ENCODE assay signal across 30 cellular contexts in the genomic region with DNA sequence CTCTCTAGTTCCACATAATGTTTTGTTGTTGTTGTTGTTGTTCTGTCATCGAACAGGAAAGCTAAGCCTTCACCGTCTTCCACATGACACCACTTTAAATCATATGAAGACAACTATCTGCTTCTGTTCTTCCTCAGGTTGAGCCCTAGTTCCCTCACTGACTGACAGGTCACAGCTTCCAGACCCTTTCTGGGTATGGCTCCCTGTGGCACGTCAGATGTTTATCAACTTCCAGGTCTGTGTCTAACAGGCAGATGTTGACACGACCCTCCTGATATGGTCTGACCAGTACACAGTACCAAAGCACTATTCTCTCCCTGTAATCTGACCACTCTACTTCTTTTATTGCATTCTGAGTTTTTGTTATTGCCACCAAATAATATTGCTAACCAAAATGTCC. TPM values are rescaled to one million over a fixed set of nuclear protein-coding genes. Genes with fewer than 3 reads are reported as not detected.
"Had no signal": no experiment of that assay in that cellular context is flagged by ENCODE, and none has a peak within 500 bp of the region (broad histone marks: within the 10 kb centered on the region; RNA-seq: fewer than 3 reads in every experiment).

No MANE protein-coding gene starts in this region.

- H3K27ac Mint-ChIP-seq: activated CD4-positive, alpha-beta T cell treated with anti-CD3 and anti-CD28 coated beads, Interleukin-2, amount 10 ng/mL, durations not matched to agents 24 days and 14 days; activated CD8-positive, alpha-beta T cell treated with anti-CD3 and anti-CD28 coated beads for 36 hours; activated naive CD8-positive, alpha-beta T cell treated with anti-CD3 and anti-CD28 coated beads for 36 hours; activated T-cell treated with anti-CD3 and anti-CD28 coated beads, Interleukin-2, amount 50 U/mL, for 72 hours; activated T-helper 17 cell treated with anti-CD3 and anti-CD28 coated beads, Interleukin-2, amount 50 U/mL, for 72 hours had no signal

- H3K27me3 Mint-ChIP-seq: activated CD8-positive, alpha-beta T cell treated with anti-CD3 and anti-CD28 coated beads for 36 hours; activated naive CD8-positive, alpha-beta T cell treated with anti-CD3 and anti-CD28 coated beads for 36 hours had no signal

- H3K4me3 ChIP-seq: ascending aorta, SJSA1 had no signal

- H3K27me3 ChIP-seq: ascending aorta, SJSA1 had no signal

- H3K4me1 Mint-ChIP-seq: activated CD4-positive, alpha-beta T cell treated with anti-CD3 and anti-CD28 coated beads, Interleukin-2, amount 10 ng/mL, durations not matched to agents 24 days and 14 days; activated T-helper 17 cell treated with anti-CD3 and anti-CD28 coated beads, Interleukin-2, amount 50 U/mL, for 72 hours had no signal

- H3K9me3 Mint-ChIP-seq: activated CD4-positive, alpha-beta T cell treated with anti-CD3 and anti-CD28 coated beads, Interleukin-2, amount 10 ng/mL, durations not matched to agents 24 days and 14 days; activated CD8-positive, alpha-beta T cell treated with anti-CD3 and anti-CD28 coated beads for 36 hours; activated naive CD8-positive, alpha-beta T cell treated with anti-CD3 and anti-CD28 coated beads for 36 hours; activated T-cell treated with anti-CD3 and anti-CD28 coated beads, Interleukin-2, amount 50 U/mL, for 72 hours; activated T-helper 17 cell treated with anti-CD3 and anti-CD28 coated beads, Interleukin-2, amount 50 U/mL, for 72 hours had no signal

- H3K4me3 Mint-ChIP-seq: activated CD4-positive, alpha-beta T cell treated with anti-CD3 and anti-CD28 coated beads, Interleukin-2, amount 10 ng/mL, durations not matched to agents 24 days and 14 days; activated CD8-positive, alpha-beta T cell treated with anti-CD3 and anti-CD28 coated beads for 36 hours; activated naive CD8-positive, alpha-beta T cell treated with anti-CD3 and anti-CD28 coated beads for 36 hours; activated T-cell treated with anti-CD3 and anti-CD28 coated beads, Interleukin-2, amount 50 U/mL, for 72 hours; activated T-helper 17 cell treated with anti-CD3 and anti-CD28 coated beads, Interleukin-2, amount 50 U/mL, for 72 hours had no signal

- H3K36me3 ChIP-seq: ascending aorta, SJSA1, WERI-Rb-1 had no signal

- H3K27ac ChIP-seq: ascending aorta, SJSA1, WERI-Rb-1 had no signal

- H3K4me1 ChIP-seq: ascending aorta had no signal

- H3K9me3 ChIP-seq: ascending aorta, SJSA1 had no signal

- DNase-seq: activated CD4-positive, alpha-beta T cell treated with anti-CD3 and anti-CD28 coated beads, Interleukin-2, amount 10 ng/mL, durations not matched to agents 24 days and 14 days; activated CD4-positive, alpha-beta T cell treated with anti-CD3 and anti-CD28 coated beads, Interleukin-2, amount 50 U/mL, for 4 hours; activated CD8-positive, alpha-beta T cell treated with anti-CD3 and anti-CD28 coated beads for 36 hours; activated effector memory CD4-positive, alpha-beta T cell treated with anti-CD3 and anti-CD28 coated beads, Interleukin-2, amount 50 U/mL, for 16 hours; activated naive CD4-positive, alpha-beta T cell; activated naive CD4-positive, alpha-beta T cell treated with anti-CD3 and anti-CD28 coated beads, Interleukin-2, amount 50 U/mL, for 16 hours; activated naive CD8-positive, alpha-beta T cell treated with anti-CD3 and anti-CD28 coated beads for 36 hours; activated T-cell treated with anti-CD3 and anti-CD28 coated beads, Interleukin-2, amount 50 U/mL, for 1 hour; activated T-cell treated with anti-CD3 and anti-CD28 coated beads, Interleukin-2, amount 50 U/mL, for 72 hours; amniotic stem cell; cerebellar nuclear complex; Karpas-422; KBM-7; NCI-H1048; NCI-H1105 treated with DMSO at 0.1 percent for 48 hours; NCI-H1436; NCI-H1694; NCI-H1930; NCI-H2081 treated with DMSO at 0.1 percent for 48 hours; NCI-H345; NCI-H524 treated with DMSO at 0.1 percent for 48 hours; SHP77 treated with DMSO at 0.1 percent for 48 hours; T1000; WERI-Rb-1 had no signal

- ATAC-seq: activated CD8-positive, alpha-beta T cell treated with anti-CD3 and anti-CD28 coated beads for 36 hours; activated T-cell treated with anti-CD3 and anti-CD28 coated beads, Interleukin-2, amount 50 U/mL, for 72 hours; activated T-helper 17 cell treated with anti-CD3 and anti-CD28 coated beads, Interleukin-2, amount 50 U/mL, for 72 hours; Panc1 had no signal

RNA-seq across cellular contexts. Expression of gene PRDM5, which starts 51.4 kb away (rescaled TPM):
- total RNA-seq: activated CD4-positive, alpha-beta T cell treated with anti-CD3 and anti-CD28 coated beads, Interleukin-2, amount 10 ng/mL, durations not matched to agents 24 days and 14 days; T-helper 1 cell treated with Interleukin-12 subunit alpha and Interleukin-12 subunit beta and Interleukin-4 antibody, amounts not matched to agents 30 ng/mL and 1 ng/mL, for 36 hours; T-helper 2 cell treated with Interferon-gamma antibody and Interleukin-4, amounts not matched to agents 100 ng/mL and 5 ng/mL, for 36 hours had no signal
